14 cellular contexts compared by ENCODE assay signal in genomic region chr2:38654495-38655381, GRCh38. TPM values are rescaled to one million over a fixed set of nuclear protein-coding genes. Genes with fewer than 3 reads are reported as not detected.
A peak's percentile ranks its signal among the peaks of the same experiment; 100 is the strongest.
DNase-seq lines count a peak whose midpoint lies in the region; ATAC-seq, FAIRE-seq and TF ChIP-seq lines count a peak whose summit lies in the region.
"Had no signal": no experiment of that assay in that cellular context is flagged by ENCODE, and none has a peak within 500 bp of the region (broad histone marks: within the 10 kb centered on the region; RNA-seq: fewer than 3 reads in every experiment).

No MANE protein-coding gene starts in this region.

- H3K27ac Mint-ChIP-seq in activated CD4-positive, alpha-beta T cell treated with anti-CD3 and anti-CD28 coated beads, Interleukin-2, amount 10 ng/mL, durations not matched to agents 24 days and 14 days = peak overlapping the region; percentile 87

- no peak for DNase-seq in activated CD4-positive, alpha-beta T cell treated with anti-CD3 and anti-CD28 coated beads, Interleukin-2, amount 10 ng/mL, durations not matched to agents 24 days and 14 days
- DNase-seq in activated CD4-positive, alpha-beta T cell treated with anti-CD3 and anti-CD28 coated beads for 48 hours = no peak
- DNase-seq in NCI-H82 treated with DMSO at 0.1 percent for 48 hours (lab: John Stamatoyannopoulos, UW; ENCODE audit: unreplicated experiment) (peak; percentile 10), GM12878 (ENCODE audit: low read depth, low spot score) (no peak), sciatic nerve (ENCODE audit: low spot score) (no peak), tibial nerve (ENCODE audit: low spot score in 2 of 2) (no peak), SIG-M5 treated with dmso at 0.1 percent for 504 hours (lab: John Stamatoyannopoulos, UW; ENCODE audit: unreplicated experiment) (no peak)
- DNase-seq: NCI-H1048, NCI-H345, psoas muscle had no signal

- H3K4me3 ChIP-seq in GM12878 (no peak overlapping the region), tibial nerve (no peak overlapping the region)
- H3K4me3 ChIP-seq: heart left ventricle, psoas muscle, thoracic aorta had no signal

- RAD21 ChIA-PET in GM12878 (lab: Charles Lee; ENCODE audit: unreplicated experiment) = interaction anchor here (0.7 to 2.8 kb wide), 9 partner anchors 11 to 180 kb away, joined by 3 to 20 read pairs (median 8); partner anchors contain the start of gene GALM

- no peaks in the 10 kb centered on the region for H3K27me3 ChIP-seq in GM12878 (replicated peaks in 1 of 2; ENCODE audit: control insufficient read depth in 2 of 2, insufficient read depth in 2 of 2, low read length in 1 of 2)
- H3K27me3 ChIP-seq in tibial nerve = no peaks in the 10 kb centered on the region
- H3K27me3 ChIP-seq: heart left ventricle had no signal

- ATAC-seq in GM12878 (no peak), sciatic nerve (peak; percentile 28), HG02678 (IDR thresholded peaks at IDR 0.05; ENCODE audit: unreplicated experiment) (no peak)
- ATAC-seq: psoas muscle had no signal

- in situ Hi-C loops in GM12878 (cut with MboI) = no loop called here

- intact Hi-C loops in activated CD4-positive, alpha-beta T cell treated with anti-CD3 and anti-CD28 coated beads, Interleukin-2, amount 10 ng/mL, durations not matched to agents 24 days and 14 days (cut with micrococcal nuclease) = no loop called here
- intact Hi-C loops in GM12878 (cut with micrococcal nuclease; ENCODE audit: unreplicated experiment) = loop anchor here (5.0 kb wide), 1 partner anchor 47 kb away; no protein-coding TSS in a partner anchor
- intact Hi-C loops in sciatic nerve (cut with DNase I) = no loop called here

- no peak for TF ChIP-seq RAD21 in GM12878 (IDR thresholded peaks at IDR 0.05; ENCODE audit: insufficient read depth, low read depth, low read length)

- H3K36me3 ChIP-seq in GM12878 (ENCODE audit: control insufficient read depth in 2 of 2, insufficient read depth in 2 of 2, low read length in 1 of 2) = no peaks in the 10 kb centered on the region
- H3K36me3 ChIP-seq in tibial nerve = no peaks in the 10 kb centered on the region
- H3K36me3 ChIP-seq: heart left ventricle, thoracic aorta had no signal

- H3K4me1 ChIP-seq in GM12878 (ENCODE audit: control insufficient read depth, insufficient read depth, low read length) (peaks cover 29% of the 10 kb centered on the region), tibial nerve (peaks cover 0 to 4% (median 0%) of the 10 kb centered on the region in 4 donors)
- H3K4me1 ChIP-seq: psoas muscle had no signal

- no peak for TF ChIP-seq EP300 in GM12878 (IDR thresholded peaks at IDR 0.05; ENCODE audit: borderline replicate concordance in 1 of 2, control insufficient read depth in 1 of 2, low read depth in 2 of 2, low read length in 2 of 2)
- peak in 1 of 2 donors; percentile 33 for TF ChIP-seq EP300 in tibial nerve (IDR thresholded peaks at IDR 0.05)

- no peaks in the 10 kb centered on the region for H3K79me2 ChIP-seq in GM12878 (ENCODE audit: control insufficient read depth, insufficient read depth, low read length)

- 64% methylated on average over 14 of the region's 14 CpGs for WGBS in GM12878 (ENCODE audit: insufficient coverage, insufficient replicate concordance, low lambda C conversion rate, missing lambda C conversion rate)
- WGBS in tibial nerve, 2 donors = 71 to 72% methylated on average over 14 of the region's 14 CpGs

- no peak overlapping the region for H2AFZ ChIP-seq in GM12878 (ENCODE audit: control insufficient read depth, low read depth, low read length)

- H3K4me3 Mint-ChIP-seq in activated CD4-positive, alpha-beta T cell treated with anti-CD3 and anti-CD28 coated beads, Interleukin-2, amount 10 ng/mL, durations not matched to agents 24 days and 14 days = peak overlapping the region; percentile 63

- H3K36me3 Mint-ChIP-seq in activated CD4-positive, alpha-beta T cell treated with anti-CD3 and anti-CD28 coated beads, Interleukin-2, amount 10 ng/mL, durations not matched to agents 24 days and 14 days (ENCODE audit: low read depth) = peaks cover 6% of the 10 kb centered on the region

- no peak overlapping the region for H3K4me2 ChIP-seq in GM12878 (ENCODE audit: control insufficient read depth, insufficient read depth)

- H3K9me3 ChIP-seq in GM12878 (replicated peaks; ENCODE audit: control insufficient read depth, insufficient read depth, low read length) (no peaks in the 10 kb centered on the region), tibial nerve (no peaks in the 10 kb centered on the region)
- H3K9me3 ChIP-seq: heart left ventricle, psoas muscle, thoracic aorta had no signal

- BruUV-seq in GM12878 (replicated peaks; lab: Mats Ljungman, UMichigan) = no TSS peak

- H3K9ac ChIP-seq in GM12878 (ENCODE audit: control insufficient read depth, insufficient read depth, low read length) = no peak overlapping the region

- POLR2A ChIA-PET in GM12878 (lab: Charles Lee) = interaction anchor here (2.0 to 2.7 kb wide), 2 partner anchors 12 to 18 kb away, joined by 6 to 20 read pairs; partner anchors contain the start of gene GALM

- H3K27ac ChIP-seq in GM12878 (ENCODE audit: control insufficient read depth, insufficient read depth) (no peak overlapping the region), tibial nerve (no peak overlapping the region)
- H3K27ac ChIP-seq: psoas muscle, RWPE1, thoracic aorta had no signal

- CTCF ChIA-PET in GM12878 (lab: Yijun Ruan, JAX) = interaction anchor here (1.1 to 1.8 kb wide), 7 partner anchors 12 to 69 kb away, joined by 3 to 7 read pairs (median 3); no protein-coding TSS in a partner anchor

- TF ChIP-seq CTCF in GM12878 (IDR thresholded peaks at IDR 0.05 in 2 of 3, conservative IDR thresholded peaks at IDR 0.05 in 1 of 3; ENCODE audit: control insufficient read depth in 2 of 3, extremely low read depth in 1 of 3, insufficient read depth in 1 of 3, low read depth in 3 of 3, low read length in 3 of 3) (no peak), tibial nerve (IDR thresholded peaks at IDR 0.05) (no peak)

- peaks cover 8% of the 10 kb centered on the region for H3K9me3 Mint-ChIP-seq in activated CD4-positive, alpha-beta T cell treated with anti-CD3 and anti-CD28 coated beads, Interleukin-2, amount 10 ng/mL, durations not matched to agents 24 days and 14 days

- no peak for TF ChIP-seq POLR2A in GM12878 (IDR thresholded peaks at IDR 0.05; ENCODE audit: low read depth, low read length)
- no peak for TF ChIP-seq POLR2A in tibial nerve (IDR thresholded peaks at IDR 0.05)

- no peak for FAIRE-seq in GM12878 (lab: Jason Lieb, UNC)

- no peaks in the 10 kb centered on the region for H4K20me1 ChIP-seq in GM12878 (ENCODE audit: control insufficient read depth, insufficient read depth)

- no peaks in the 10 kb centered on the region for H3K27me3 Mint-ChIP-seq in activated CD4-positive, alpha-beta T cell treated with anti-CD3 and anti-CD28 coated beads, Interleukin-2, amount 10 ng/mL, durations not matched to agents 24 days and 14 days

- SMC1A ChIA-PET in GM12878 (lab: Charles Lee; ENCODE audit: uncharacterized antibody, unreplicated experiment) = interaction anchor here (1.3 to 2.8 kb wide), 6 partner anchors 12 to 50 kb away, joined by 4 to 17 read pairs (median 10); partner anchors contain the start of genes GALM and HNRNPLL

- peaks cover 65% of the 10 kb centered on the region for H3K4me1 Mint-ChIP-seq in activated CD4-positive, alpha-beta T cell treated with anti-CD3 and anti-CD28 coated beads, Interleukin-2, amount 10 ng/mL, durations not matched to agents 24 days and 14 days

TF ChIP-seq in GM12878, 131 proteins besides CTCF, POLR2A, EP300 and RAD21 (continues in another document):
- TF ChIP-seq GABPA (IDR thresholded peaks at IDR 0.05; ENCODE audit: low read depth) = no peak

RNA-seq across cellular contexts. Expression of gene GALM, which starts 11.2 kb away (rescaled TPM):
- 56.0 and 57.4 TPM in 2 replicates for total RNA-seq in activated CD4-positive, alpha-beta T cell treated with anti-CD3 and anti-CD28 coated beads, Interleukin-2, amount 10 ng/mL, durations not matched to agents 24 days and 14 days
- 17.5 and 23.2 TPM in 2 replicates for total RNA-seq in GM12878 (2013; cell fraction: nucleolus; rRNA removed)
- total RNA-seq in GM12878 (2014; rRNA removed) = 1.1 and 1.6 TPM in 2 replicates
- 0.83 and 1.1 TPM in 2 replicates for total RNA-seq in GM12878 (2014; rRNA removed; fragmentation: Illumina TruSeq; extraction: Trizol)
- total RNA-seq in GM12878 (2021) = 1.1 and 1.8 TPM in 2 replicates
- 7.8 TPM for polyA plus RNA-seq in GM12878 (2011; ENCODE audit: low read depth)
- 1.7 and 1.9 TPM in 2 replicates for polyA plus RNA-seq in GM12878 (2011; rRNA removed)
- 1.3 and 1.4 TPM in 2 replicates for polyA plus RNA-seq in GM12878 (2011; cell fraction: cytosol; rRNA removed)
- polyA plus RNA-seq in GM12878 (2011; cell fraction: nucleus; rRNA removed) = 0.34 and 0.66 TPM in 2 replicates
- polyA plus RNA-seq in GM12878 (2012) = 4.3 and 8.5 TPM in 2 replicates
- polyA plus RNA-seq in GM12878 (2014; fragmentation: Illumina TruSeq; extraction: Trizol) = 0.74 and 1.4 TPM in 2 replicates
- 1 to 10 TPM; 1.5 to 1.7 TPM for polyA plus RNA-seq in GM12878 (2014; fragmentation: Nextera tagmentation; extraction: Ambion mirVana)
- polyA plus RNA-seq in GM12878 (2014; rRNA removed) = 1.1 and 2.0 TPM in 2 replicates
- polyA plus RNA-seq in GM12878 (2016; fragmentation: Nextera tagmentation; extraction: Ambion mirVana) = 1 to 10 TPM; 3.9 to 4.0 TPM
- polyA minus RNA-seq in GM12878 (2011; rRNA and poly(A)+ RNA removed) = 1.4 and 2.0 TPM in 2 replicates
- 0.94 TPM in 1 of 2 replicates, not detected in the other for polyA minus RNA-seq in GM12878 (2011; cell fraction: cytosol; rRNA and poly(A)+ RNA removed)
- polyA minus RNA-seq in GM12878 (2011; cell fraction: nucleus; rRNA and poly(A)+ RNA removed) = 1.1 TPM in 2 replicates
- total RNA-seq in sciatic nerve = 14.6 TPM
- 10 to 100 TPM; 20.7 to 57.9 (median 34.2) TPM for total RNA-seq in tibial nerve

RNA-seq across cellular contexts. Expression of gene HNRNPLL, which starts 52.0 kb away (rescaled TPM):
- total RNA-seq in activated CD4-positive, alpha-beta T cell treated with anti-CD3 and anti-CD28 coated beads, Interleukin-2, amount 10 ng/mL, durations not matched to agents 24 days and 14 days = 75.8 and 80.3 TPM in 2 replicates
- total RNA-seq in GM12878 (2013; cell fraction: nucleolus; rRNA removed) = 81.6 and 94.0 TPM in 2 replicates
- total RNA-seq in GM12878 (2014; rRNA removed) = 3.1 and 3.5 TPM in 2 replicates
- 2.4 and 2.7 TPM in 2 replicates for total RNA-seq in GM12878 (2014; rRNA removed; fragmentation: Illumina TruSeq; extraction: Trizol)
- total RNA-seq in GM12878 (2021) = 3.2 and 4.0 TPM in 2 replicates
- polyA plus RNA-seq in GM12878 (2011; ENCODE audit: low read depth) = 10.1 TPM
- 27.1 and 43.6 TPM in 2 replicates for polyA plus RNA-seq in GM12878 (2011; rRNA removed)
- polyA plus RNA-seq in GM12878 (2011; cell fraction: cytosol; rRNA removed) = 8.7 and 10.7 TPM in 2 replicates
- polyA plus RNA-seq in GM12878 (2011; cell fraction: nucleus; rRNA removed) = 15.3 and 18.0 TPM in 2 replicates
- 10.2 and 15.8 TPM in 2 replicates for polyA plus RNA-seq in GM12878 (2012)
- 2.0 and 2.9 TPM in 2 replicates for polyA plus RNA-seq in GM12878 (2014; fragmentation: Illumina TruSeq; extraction: Trizol)
- polyA plus RNA-seq in GM12878 (2014; fragmentation: Nextera tagmentation; extraction: Ambion mirVana) = 1 to 10 TPM in 1 of 2 experiments, under 1 TPM in 1; 0.98 to 1.5 TPM
- polyA plus RNA-seq in GM12878 (2014; rRNA removed) = 1.8 and 3.2 TPM in 2 replicates
- polyA plus RNA-seq in GM12878 (2016; fragmentation: Nextera tagmentation; extraction: Ambion mirVana) = 10 to 100 TPM in 1 of 2 experiments, 1 to 10 TPM in 1; 8.3 to 10.5 TPM
- 14.0 and 19.8 TPM in 2 replicates for polyA minus RNA-seq in GM12878 (2011; rRNA and poly(A)+ RNA removed)
- 7.9 and 10.4 TPM in 2 replicates for polyA minus RNA-seq in GM12878 (2011; cell fraction: cytosol; rRNA and poly(A)+ RNA removed)
- 19.5 and 24.5 TPM in 2 replicates for polyA minus RNA-seq in GM12878 (2011; cell fraction: nucleus; rRNA and poly(A)+ RNA removed)
- total RNA-seq in sciatic nerve = 50.2 TPM
- total RNA-seq in tibial nerve = 10 to 100 TPM; 49.5 to 62.5 (median 53.5) TPM
